28 cellular contexts compared by ENCODE assay signal in the genomic region with DNA sequence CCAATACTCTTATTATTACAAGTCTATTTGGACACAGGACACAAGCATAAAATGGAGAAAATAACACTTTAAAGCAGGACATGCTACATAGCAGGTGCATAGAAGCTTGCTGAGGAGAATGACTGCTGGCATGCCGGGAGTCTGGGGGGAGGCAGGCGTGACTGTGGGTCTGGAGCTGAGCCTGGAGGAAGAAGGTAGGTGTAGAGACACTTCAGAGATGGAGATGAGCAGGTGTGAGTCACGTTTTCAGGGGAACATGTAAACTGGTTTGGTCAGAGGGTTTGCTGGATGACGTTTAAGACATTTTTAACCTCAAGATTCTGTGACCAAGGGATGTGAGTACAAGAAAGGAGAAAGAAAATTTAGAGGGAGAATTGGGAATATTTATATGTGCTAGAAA. TPM values are rescaled to one million over a fixed set of nuclear protein-coding genes. Genes with fewer than 3 reads are reported as not detected.
A peak's percentile ranks its signal among the peaks of the same experiment; 100 is the strongest.
DNase-seq lines count a peak whose midpoint lies in the region; ATAC-seq and TF ChIP-seq lines count a peak whose summit lies in the region.
"Had no signal": no experiment of that assay in that cellular context is flagged by ENCODE, and none has a peak within 500 bp of the region (broad histone marks: within the 10 kb centered on the region; RNA-seq: fewer than 3 reads in every experiment).

No MANE protein-coding gene starts in this region.

- TF ChIP-seq POLR2A in GM18505 (IDR thresholded peaks at IDR 0.05; ENCODE audit: borderline replicate concordance, extremely low read depth, insufficient read depth, insufficient read length): no peak

- no peaks in the 10 kb centered on the region for H3K4me1 ChIP-seq in GM23248 (ENCODE audit: insufficient read depth)
- peaks cover 0 to 7% of the 10 kb centered on the region in 2 experiments for H3K4me1 ChIP-seq in trophoblast cell (ENCODE audit: control insufficient read depth in 1 of 2, insufficient read depth in 2 of 2, low read length in 2 of 2)
- H3K4me1 ChIP-seq: BLaER1, Peyer's patch had no signal

- H3K4ac ChIP-seq in trophoblast cell (ENCODE audit: low read depth, low read length): no peak overlapping the region

- H3K9me3 ChIP-seq in GM23248 (ENCODE audit: low read depth) (no peaks in the 10 kb centered on the region), trophoblast cell (ENCODE audit: insufficient read depth, low read depth, low read length) (no peaks in the 10 kb centered on the region)
- H3K9me3 ChIP-seq: BLaER1, Peyer's patch, SJSA1 had no signal

- H3K14ac ChIP-seq in trophoblast cell (ENCODE audit: low read length): no peak overlapping the region

- DNase-seq in GM23248 (peak; percentile 23), NCI-H2029 (lab: John Stamatoyannopoulos, UW) (peak; percentile 72), epithelial cell of prostate (ENCODE audit: low read depth, low spot score) (no peak), trophoblast cell (peak; percentile 48 to 71), Kasumi-1 (lab: John Stamatoyannopoulos, UW) (no peak)
- DNase-seq in activated CD8-positive, alpha-beta memory T cell treated with anti-CD3 and anti-CD28 coated beads, Interleukin-2, amount 50 U/mL, for 4 hours: no peak
- DNase-seq: activated CD4-positive, CD25-positive, alpha-beta regulatory T cell; activated gamma-delta T cell treated with Interleukin-2 at 50 U/mL for 16 hours; cerebellar nuclear complex; GF-D8; MV-4-11; natural killer cell; NCI-H1694; NCI-H2171; NCI-H524 treated with DMSO at 0.1 percent for 48 hours; Peyer's patch; stimulated activated CD4-positive, alpha-beta T cell treated with anti-CD3 and anti-CD28 coated beads, Interleukin-1b, Interleukin-23, amount 100 ng/mL, for 48 hours; T-cell had no signal

- H3K23ac ChIP-seq in trophoblast cell (ENCODE audit: low read length): no peak overlapping the region

- H4K12ac ChIP-seq in trophoblast cell (ENCODE audit: low read depth, low read length): no peak overlapping the region

- no peaks in the 10 kb centered on the region for H4K20me1 ChIP-seq in GM23248 (ENCODE audit: insufficient read depth)
- H4K20me1 ChIP-seq: BLaER1 had no signal

- in situ Hi-C loops in GM23248 (cut with MboI): no loop called here

- no peak overlapping the region for H2BK12ac ChIP-seq in trophoblast cell (ENCODE audit: low read length)

- no peak overlapping the region for H2AK5ac ChIP-seq in trophoblast cell (ENCODE audit: low read length)

- H3F3A ChIP-seq in GM23248 (ENCODE audit: insufficient read depth): no peaks in the 10 kb centered on the region

- no peak for ATAC-seq in GM18505 (IDR thresholded peaks at IDR 0.05; ENCODE audit: unreplicated experiment)
- no peak for ATAC-seq in GM21515 (IDR thresholded peaks at IDR 0.05; ENCODE audit: unreplicated experiment)
- ATAC-seq: natural killer cell, T-cell had no signal

- H2BK5ac ChIP-seq in trophoblast cell (ENCODE audit: low read depth, low read length, poor library complexity): no peak overlapping the region

- no peak overlapping the region for H2BK120ac ChIP-seq in trophoblast cell (ENCODE audit: insufficient read depth, low read length, poor library complexity)

- no peaks in the 10 kb centered on the region for H3K79me2 ChIP-seq in GM23248 (ENCODE audit: insufficient read depth)
- no peaks in the 10 kb centered on the region for H3K79me2 ChIP-seq in trophoblast cell (ENCODE audit: control insufficient read depth, insufficient read depth, low read length, poor library complexity)

- H2AFZ ChIP-seq in GM23248 (no peak overlapping the region), trophoblast cell (ENCODE audit: insufficient read depth, low read length, poor library complexity) (no peak overlapping the region)

- H3K9ac ChIP-seq in GM23248: no peak overlapping the region
- no peak overlapping the region for H3K9ac ChIP-seq in trophoblast cell (ENCODE audit: low read length)
- H3K9ac ChIP-seq: BLaER1, KMS-11 had no signal

- no peaks in the 10 kb centered on the region for H3K27me3 ChIP-seq in GM23248 (replicated peaks; ENCODE audit: insufficient read depth)
- no peaks in the 10 kb centered on the region for H3K27me3 ChIP-seq in trophoblast cell (ENCODE audit: insufficient read depth, low read length)
- H3K27me3 ChIP-seq: BLaER1, dorsolateral prefrontal cortex, Peyer's patch, SJSA1 had no signal

- H3K4me3 ChIP-seq in GM23248 (no peak overlapping the region), trophoblast cell (ENCODE audit: low read depth, low read length) (no peak overlapping the region)
- H3K4me3 ChIP-seq: BLaER1, dorsolateral prefrontal cortex, Peyer's patch, SJSA1, skin epidermis had no signal

- H3K27ac ChIP-seq in GM23248: no peak overlapping the region
- H3K27ac ChIP-seq in epithelial cell of prostate: peak overlapping the region; percentile 20
- H3K27ac ChIP-seq in trophoblast cell (ENCODE audit: low read depth, low read length): peak overlapping the region; percentile 11
- H3K27ac ChIP-seq: BLaER1, KMS-11, Peyer's patch, SJSA1 had no signal

- peaks cover 10% of the 10 kb centered on the region; the same call in 1 of the 2 replicates for H3K36me3 ChIP-seq in GM23248 (ENCODE audit: low read depth)
- no peaks in the 10 kb centered on the region for H3K36me3 ChIP-seq in trophoblast cell (ENCODE audit: control insufficient read depth in 1 of 2, insufficient read depth in 2 of 2, low read length in 2 of 2)
- H3K36me3 ChIP-seq: BLaER1, Peyer's patch had no signal

- 63 to 71% methylated on average over 4 of the region's 4 CpGs for WGBS in GM23248 (ENCODE audit: low coverage in 1 of 2, low lambda C conversion rate in 2 of 2, missing lambda C conversion rate in 2 of 2), 2 experiments
- WGBS in trophoblast cell (ENCODE audit: extremely low coverage, insufficient coverage, insufficient read length): no CpG with 5 or more reads among the region's 4 CpGs

- H3K18ac ChIP-seq in trophoblast cell (ENCODE audit: low read length): no peak overlapping the region

- no peak overlapping the region for H4K91ac ChIP-seq in trophoblast cell (ENCODE audit: low read depth, low read length)

- no peaks in the 10 kb centered on the region for H3K9me2 ChIP-seq in GM23248 (ENCODE audit: insufficient read depth)

- H3K4me2 ChIP-seq in GM23248 (ENCODE audit: unreplicated experiment) (no peak overlapping the region), trophoblast cell (ENCODE audit: low read length) (no peak overlapping the region)
- H3K4me2 ChIP-seq: BLaER1, KMS-11 had no signal

- peaks cover 3% of the 10 kb centered on the region for H3K79me1 ChIP-seq in trophoblast cell (ENCODE audit: low read length)

- H4K8ac ChIP-seq in trophoblast cell (ENCODE audit: low read depth, low read length): no peak overlapping the region

RNA-seq across cellular contexts. Expression of a gene that starts 24.5 kb away (rescaled TPM):
- 6.6 and 6.9 TPM in 2 replicates for total RNA-seq in GM23248 (2014; rRNA removed; shearing (Covaris generic))
- polyA plus RNA-seq in GM23248 (2016; fragmentation: Nextera tagmentation; extraction: Ambion mirVana): 9.9 and 10.2 TPM in 2 replicates
- 3.7 and 3.8 TPM in 2 replicates for polyA plus RNA-seq in trophoblast cell (2013)

RNA-seq across cellular contexts. Expression of a gene that starts 28.1 kb away (rescaled TPM):
- total RNA-seq in GM23248 (2014; rRNA removed; shearing (Covaris generic)): 4.6 and 10.4 TPM in 2 replicates
- 72.5 and 80.2 TPM in 2 replicates for polyA plus RNA-seq in GM23248 (2016; fragmentation: Nextera tagmentation; extraction: Ambion mirVana)
- 27.8 and 28.2 TPM in 2 replicates for polyA plus RNA-seq in trophoblast cell (2013)

RNA-seq across cellular contexts. Expression of a gene that starts 38.4 kb away (rescaled TPM):
- total RNA-seq in GM23248 (2014; rRNA removed; shearing (Covaris generic)): 37.9 and 53.7 TPM in 2 replicates
- 103 and 107 TPM in 2 replicates for polyA plus RNA-seq in GM23248 (2016; fragmentation: Nextera tagmentation; extraction: Ambion mirVana)
- 170 and 174 TPM in 2 replicates for polyA plus RNA-seq in trophoblast cell (2013)

RNA-seq across cellular contexts. Expression of a gene that starts 40.1 kb away (rescaled TPM):
- 11.1 and 16.4 TPM in 2 replicates for total RNA-seq in GM23248 (2014; rRNA removed; shearing (Covaris generic))
- polyA plus RNA-seq in GM23248 (2016; fragmentation: Nextera tagmentation; extraction: Ambion mirVana): 15.3 and 16.2 TPM in 2 replicates
- polyA plus RNA-seq in trophoblast cell (2013): 88.4 and 90.2 TPM in 2 replicates

RNA-seq across cellular contexts. Expression of a gene that starts 56.9 kb away (rescaled TPM):
- not detected in 2 replicates for total RNA-seq in GM23248 (2014; rRNA removed; shearing (Covaris generic))
- polyA plus RNA-seq in GM23248 (2016; fragmentation: Nextera tagmentation; extraction: Ambion mirVana): not detected in 2 replicates
- 55.8 and 63.8 TPM in 2 replicates for polyA plus RNA-seq in trophoblast cell (2013)
- total RNA-seq: glomerular endothelial cell, osteoblast, SJSA1 had no signal
- polyA plus RNA-seq: AG04450 had no signal

Comparison
In these comparisons a context has a peak if more than half of its experiments do, and no peak if none do; other contexts are left out.
1. DNase-seq: peak in GM23248 (single experiment), NCI-H2029 (single experiment) and trophoblast cell (2 of 2); none in epithelial cell of prostate (single experiment), activated CD8-positive, alpha-beta memory T cell treated with anti-CD3 and anti-CD28 coated beads, Interleukin-2, amount 50 U/mL, for 4 hours (single experiment) and Kasumi-1 (0 of 2).